Comparison of ENCODE assay signal across 32 cellular contexts in genomic region chr6:52964318-52964717, GRCh38. TPM values are rescaled to one million over a fixed set of nuclear protein-coding genes. Genes with fewer than 3 reads are reported as not detected.
DNase-seq lines count a peak whose midpoint lies in the region; ATAC-seq, FAIRE-seq and TF ChIP-seq lines count a peak whose summit lies in the region.
"Had no signal": no experiment of that assay in that cellular context is flagged by ENCODE, and none has a peak within 500 bp of the region (broad histone marks: within the 10 kb centered on the region; RNA-seq: fewer than 3 reads in every experiment).

No MANE protein-coding gene starts in this region.

- CTCF ChIA-PET in IMR-90 (lab: Yijun Ruan, JAX) = no interaction called here

- DNase-seq in COLO829 (ENCODE audit: low spot score) (peak; percentile 82), IMR-90 (no peak), bronchial epithelial cell (ENCODE audit: low read depth) (peak; percentile 12), NCI-H748 treated with DMSO at 0.1 percent for 48 hours (lab: John Stamatoyannopoulos, UW) (no peak), progenitor cell of endocrine pancreas (ENCODE audit: low spot score, unreplicated experiment) (no peak)
- DNase-seq: C1 segment of cervical spinal cord; CD8-positive, alpha-beta T cell; DMS 273 treated with DMSO at 0.1 percent for 48 hours; DMS79; GF-D8; KG1; MV-4-11; NCI-H1105; NCI-H1436 treated with DMSO at 0.1 percent for 48 hours; NCI-H1930; NCI-H2107; NCI-H446; NCI-H524 treated with DMSO at 0.1 percent for 48 hours; NCI-H82; NK-92 treated with Interleukin-12 subunit alpha and Interleukin-12 subunit beta, amount 100 ng/mL, for 24 hours; PC-9; Right ventricle myocardium superior; RPMI8226; T-cell had no signal

- no peak overlapping the region for H3K23ac ChIP-seq in IMR-90 (ENCODE audit: low read depth, low read length)

- H4K91ac ChIP-seq in IMR-90 (ENCODE audit: insufficient read depth, low read depth, low read length) = no peak overlapping the region

- peaks cover 14% of the 10 kb centered on the region for H3K27me3 ChIP-seq in IMR-90 (ENCODE audit: control insufficient read depth, insufficient read depth, low read length)
- no peaks in the 10 kb centered on the region for H3K27me3 ChIP-seq in bronchial epithelial cell (ENCODE audit: control insufficient read depth, insufficient read depth, low read length)
- H3K27me3 ChIP-seq in parathyroid adenoma (ENCODE audit: control insufficient read depth, insufficient read depth, low read length) = no peaks in the 10 kb centered on the region
- H3K27me3 ChIP-seq: SJSA1 had no signal

- H3K4me1 ChIP-seq in IMR-90 (ENCODE audit: control insufficient read depth, insufficient read depth, low read length) (no peaks in the 10 kb centered on the region), parathyroid adenoma (peaks cover 32% of the 10 kb centered on the region)
- H3K4me1 ChIP-seq: SJSA1 had no signal

- TF ChIP-seq RAD21 in IMR-90 (IDR thresholded peaks at IDR 0.05; ENCODE audit: low read length) = no peak

- POLR2A ChIA-PET in IMR-90 (lab: Charles Lee; ENCODE audit: unreplicated experiment) = no interaction called here

- no TSS peak for BruUV-seq in IMR-90 (replicated peaks; lab: Mats Ljungman, UMichigan)

- H2AK5ac ChIP-seq in IMR-90 (ENCODE audit: low read depth, low read length) = no peak overlapping the region

- H3K27ac ChIP-seq in IMR-90 (ENCODE audit: insufficient read depth, low read length) (no peak overlapping the region), parathyroid adenoma (peak overlapping the region; percentile 63)
- H3K27ac ChIP-seq: PC-9, SJSA1 had no signal

- TF ChIP-seq POLR2A in IMR-90 (IDR thresholded peaks at IDR 0.05; ENCODE audit: low read depth, low read length) = no peak

- no peak overlapping the region for H3K27ac Mint-ChIP-seq in progenitor cell of endocrine pancreas
- H3K27ac Mint-ChIP-seq: CD8-positive, alpha-beta T cell; T-cell had no signal

- H3K79me1 ChIP-seq in IMR-90 (ENCODE audit: low read depth in 1 of 2, low read length in 2 of 2) = no peaks in the 10 kb centered on the region

- H4K8ac ChIP-seq in IMR-90 (ENCODE audit: low read depth in 2 of 2, low read length in 2 of 2) = no peak overlapping the region

- no peaks in the 10 kb centered on the region for H3K36me3 Mint-ChIP-seq in progenitor cell of endocrine pancreas (ENCODE audit: insufficient read depth)
- H3K36me3 Mint-ChIP-seq: CD8-positive, alpha-beta T cell; T-cell had no signal

- H3K9me3 ChIP-seq in IMR-90 (ENCODE audit: control insufficient read depth, insufficient read depth, low read length) (peaks cover 4% of the 10 kb centered on the region), parathyroid adenoma (ENCODE audit: control insufficient read depth, low read length) (no peaks in the 10 kb centered on the region)
- H3K9me3 ChIP-seq: SJSA1 had no signal

- H3K4me2 ChIP-seq in IMR-90 (ENCODE audit: low read depth, low read length) (no peak overlapping the region), parathyroid adenoma (ENCODE audit: low read length) (no peak overlapping the region)
- H3K4me2 ChIP-seq: PC-9 had no signal

- WGBS in IMR-90 (ENCODE audit: extremely low coverage in 2 of 2, insufficient read length in 1 of 2), 2 experiments = no CpG with 5 or more reads among the region's 1 CpG

- no peak for TF ChIP-seq CTCF in IMR-90 (conservative IDR thresholded peaks at IDR 0.05; ENCODE audit: low read depth, low read length)
- no peak for TF ChIP-seq CTCF in bronchial epithelial cell (IDR thresholded peaks at IDR 0.05; ENCODE audit: insufficient read depth, low read length, severe bottlenecking)
- no peak for TF ChIP-seq CTCF in parathyroid adenoma (IDR thresholded peaks at IDR 0.05)
- no peak for TF ChIP-seq CTCF in progenitor cell of endocrine pancreas (IDR thresholded peaks at IDR 0.05; ENCODE audit: unreplicated experiment)

- H2AFZ ChIP-seq in IMR-90 (replicated peaks; ENCODE audit: low read length, poor library complexity) (no peak overlapping the region), parathyroid adenoma (peak overlapping the region; percentile 70)
- H2AFZ ChIP-seq: PC-9 had no signal

- no peak overlapping the region for H3K4me3 ChIP-seq in IMR-90 (ENCODE audit: insufficient read depth, low read depth, low read length)
- H3K4me3 ChIP-seq in bronchial epithelial cell (ENCODE audit: low read depth, low read length) = no peak overlapping the region
- no peak overlapping the region for H3K4me3 ChIP-seq in parathyroid adenoma (ENCODE audit: low read depth, low read length)
- H3K4me3 ChIP-seq: PC-9, SJSA1 had no signal

- H3K4me3 Mint-ChIP-seq in progenitor cell of endocrine pancreas (ENCODE audit: low read depth) = no peak overlapping the region
- H3K4me3 Mint-ChIP-seq: CD8-positive, alpha-beta T cell; T-cell had no signal

- H4K5ac ChIP-seq in IMR-90 (ENCODE audit: low read depth, low read length) = no peak overlapping the region

- H3K36me3 ChIP-seq in IMR-90 (ENCODE audit: control insufficient read depth, insufficient read depth, low read length) (no peaks in the 10 kb centered on the region), bronchial epithelial cell (ENCODE audit: control insufficient read depth, insufficient read depth, low read length) (no peaks in the 10 kb centered on the region), parathyroid adenoma (ENCODE audit: control insufficient read depth, insufficient read depth, low read length) (no peaks in the 10 kb centered on the region)
- H3K36me3 ChIP-seq: SJSA1 had no signal

- H2BK15ac ChIP-seq in IMR-90 (ENCODE audit: low read depth, low read length) = no peak overlapping the region

- H3K27me3 Mint-ChIP-seq in progenitor cell of endocrine pancreas = no peaks in the 10 kb centered on the region

- ATAC-seq in IMR-90 (ENCODE audit: low read depth) = no peak
- ATAC-seq in HG03097 (IDR thresholded peaks at IDR 0.05; ENCODE audit: low FRiP score, unreplicated experiment) = no peak
- ATAC-seq: CD8-positive, alpha-beta T cell; HCT116; T-cell had no signal

- H3K18ac ChIP-seq in IMR-90 (ENCODE audit: low read depth, low read length) = no peak overlapping the region

- H2AK9ac ChIP-seq in IMR-90 (replicated peaks; ENCODE audit: low read depth, low read length, poor library complexity) = no peak overlapping the region

- H2BK5ac ChIP-seq in IMR-90 (ENCODE audit: low read depth, low read length, poor library complexity, severe bottlenecking) = no peak overlapping the region

- no peak overlapping the region for H3K56ac ChIP-seq in IMR-90 (ENCODE audit: extremely low read depth, insufficient read depth, low read length)

- no peak for FAIRE-seq in bronchial epithelial cell (lab: Jason Lieb, UNC)
- FAIRE-seq: A204.1, GM12891, HTR-8/SVneo had no signal

- no peaks in the 10 kb centered on the region for H4K20me1 ChIP-seq in IMR-90 (ENCODE audit: insufficient read depth, low read length)

- peaks cover 13% of the 10 kb centered on the region for H3K4me1 Mint-ChIP-seq in progenitor cell of endocrine pancreas (ENCODE audit: low read depth)
- H3K4me1 Mint-ChIP-seq: T-cell had no signal

- no peak overlapping the region for H2BK120ac ChIP-seq in IMR-90 (ENCODE audit: low read depth, low read length)

- in situ Hi-C loops in IMR-90 (cut with MboI; ENCODE audit: low sequenced_read_pairs) = no loop called here

- H3K9ac ChIP-seq in IMR-90 (ENCODE audit: low read depth, low read length) = no peak overlapping the region
- no peak overlapping the region for H3K9ac ChIP-seq in parathyroid adenoma

- no peak overlapping the region for H3K4ac ChIP-seq in IMR-90 (ENCODE audit: low read depth, low read length)

- no peak overlapping the region for H3K14ac ChIP-seq in IMR-90 (replicated peaks; ENCODE audit: low read depth, low read length)

- no peaks in the 10 kb centered on the region for H3K79me2 ChIP-seq in parathyroid adenoma

- H3K9me3 Mint-ChIP-seq in progenitor cell of endocrine pancreas (ENCODE audit: low read depth) = peaks cover 6% of the 10 kb centered on the region
- H3K9me3 Mint-ChIP-seq: CD8-positive, alpha-beta T cell; T-cell had no signal

- H3K9me1 ChIP-seq in IMR-90 (ENCODE audit: insufficient read depth, low read length) = no peaks in the 10 kb centered on the region

- no peak overlapping the region for H2BK20ac ChIP-seq in IMR-90 (ENCODE audit: low read depth, low read length)

- dilution Hi-C loops in IMR-90 (cut with HindIII; ENCODE audit: low sequenced_read_pairs, unreplicated experiment) = no loop called here

- intact Hi-C loops in IMR-90 (cut with micrococcal nuclease) = no loop called here

TF ChIP-seq in IMR-90, 13 proteins besides CTCF, POLR2A, EP300 and RAD21:
- no peak for TF ChIP-seq NFE2L2 (IDR thresholded peaks at IDR 0.05; ENCODE audit: low read depth, low read length)
- TF ChIP-seq FOS (IDR thresholded peaks at IDR 0.05; ENCODE audit: low read depth, low read length) = no peak
- no peak for TF ChIP-seq SMC3 (IDR thresholded peaks at IDR 0.05; ENCODE audit: low read depth, low read length)
- no peak for TF ChIP-seq RCOR1 (IDR thresholded peaks at IDR 0.05; ENCODE audit: insufficient replicate concordance, low read length)
- TF ChIP-seq BHLHE40 (IDR thresholded peaks at IDR 0.05; ENCODE audit: low read depth, low read length) = no peak
- no peak for TF ChIP-seq MXI1 (IDR thresholded peaks at IDR 0.05; ENCODE audit: borderline replicate concordance, low read depth, low read length)
- no peak for TF ChIP-seq CEBPB (IDR thresholded peaks at IDR 0.05; ENCODE audit: low read depth, low read length)
- peak; percentile 13; the same call in 1 of the 2 replicates for TF ChIP-seq USF2 (IDR thresholded peaks at IDR 0.05; ENCODE audit: low read depth, low read length)
- TF ChIP-seq MAFK (IDR thresholded peaks at IDR 0.05; ENCODE audit: low read depth, low read length) = no peak

RNA-seq across cellular contexts. Expression of gene GSTA4, which starts 30.8 kb away (rescaled TPM):
- total RNA-seq in IMR-90 (2012; rRNA removed) (26.9 and 35.8 TPM in 2 replicates), bronchial epithelial cell (10.8 and 26.8 TPM in 2 replicates), progenitor cell of endocrine pancreas (44.7 and 45.6 TPM in 2 replicates)
- polyA plus RNA-seq in IMR-90 (2012; rRNA removed) = 29.6 and 35.6 TPM in 2 replicates
- 7.6 and 12.7 TPM in 2 replicates for polyA plus RNA-seq in IMR-90 (2012; cell fraction: cytosol; rRNA removed)
- polyA plus RNA-seq in IMR-90 (2012; cell fraction: nucleus; rRNA removed; ENCODE audit: low replicate concordance) = 4.2 and 41.9 TPM in 2 replicates

RNA-seq across cellular contexts. Expression of gene GSTA3, which starts 54.8 kb away (rescaled TPM):
- total RNA-seq in IMR-90 (2012; rRNA removed) (not detected in 2 replicates), bronchial epithelial cell (not detected in 2 replicates), progenitor cell of endocrine pancreas (not detected in 2 replicates)
- not detected in 2 replicates for polyA plus RNA-seq in IMR-90 (2012; rRNA removed)
- not detected in 2 replicates for polyA plus RNA-seq in IMR-90 (2012; cell fraction: cytosol; rRNA removed)
- polyA plus RNA-seq in IMR-90 (2012; cell fraction: nucleus; rRNA removed; ENCODE audit: low replicate concordance) = not detected in 2 replicates
- total RNA-seq: CD8-positive, alpha-beta T cell; PC-9; Right ventricle myocardium superior; SJSA1; T-cell had no signal
- polyA plus RNA-seq: AG04450 had no signal

Comparison
In these comparisons a context has a peak if more than half of its experiments do, and no peak if none do; other contexts are left out.
1. DNase-seq: peak in COLO829 (single experiment) and bronchial epithelial cell (single experiment); none in IMR-90 (single experiment), NCI-H748 treated with DMSO at 0.1 percent for 48 hours (single experiment) and progenitor cell of endocrine pancreas (single experiment).